1 cellular context compared by ENCODE assay signal in the genomic region with DNA sequence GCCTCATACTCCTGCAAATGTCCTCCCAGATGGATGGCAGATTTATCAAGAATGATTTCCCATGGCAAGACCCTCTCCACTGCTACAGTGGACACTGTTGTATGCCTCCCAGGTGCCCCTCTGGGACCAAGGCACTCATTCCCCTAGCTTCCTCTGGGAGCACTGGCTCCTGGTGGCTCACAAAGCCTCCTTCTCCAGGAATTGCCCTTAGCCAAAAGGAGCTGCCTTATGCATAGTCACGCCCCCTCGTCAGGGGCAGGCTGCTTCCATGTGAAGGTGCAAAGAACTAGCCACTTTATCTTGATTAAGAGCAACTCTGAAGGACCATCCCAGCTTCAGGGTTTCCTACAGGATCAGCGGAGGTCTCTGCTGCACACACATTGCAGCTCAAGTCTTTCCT.
TF ChIP-seq lines count a peak whose summit lies in the region.

No MANE protein-coding gene starts in this region.

TF ChIP-seq in H1, 55 proteins besides CTCF, POLR2A, EP300 and RAD21 (continued from another document):
- TF ChIP-seq RNF2 (IDR thresholded peaks at IDR 0.05; ENCODE audit: borderline replicate concordance, low read depth, low read length, missing control alignments, poor library complexity, severe bottlenecking) (no peak), CBX5 (IDR thresholded peaks at IDR 0.05; ENCODE audit: low read depth, low read length) (no peak), ATF3 (IDR thresholded peaks at IDR 0.05; ENCODE audit: insufficient read depth, low read depth, low read length) (no peak), GTF2F1 (IDR thresholded peaks at IDR 0.05; ENCODE audit: borderline replicate concordance, low read depth, low read length) (no peak), KDM4A (IDR thresholded peaks at IDR 0.05; ENCODE audit: low read depth, low read length, severe bottlenecking) (no peak), SP4 (IDR thresholded peaks at IDR 0.05; ENCODE audit: low read length) (no peak), CHD2 (IDR thresholded peaks at IDR 0.05; ENCODE audit: low read length) (no peak)
